8 cellular contexts compared by ENCODE assay signal in genomic region chr19:52786078-52786463, GRCh38. TPM values are rescaled to one million over a fixed set of nuclear protein-coding genes. Genes with fewer than 3 reads are reported as not detected.
DNase-seq lines count a peak whose midpoint lies in the region; ATAC-seq, FAIRE-seq and TF ChIP-seq lines count a peak whose summit lies in the region.

No MANE protein-coding gene starts in this region.

- no peaks in the 10 kb centered on the region for H4K20me1 ChIP-seq in keratinocyte (ENCODE audit: control insufficient read depth, extremely low read depth, insufficient read depth, low read length)

- H2AFZ ChIP-seq in keratinocyte (ENCODE audit: control insufficient read depth, low read length) = peak overlapping the region; percentile 93

- peak overlapping the region; percentile 48; the same call in 1 of the 2 replicates for H3K27ac ChIP-seq in HUES6 (ENCODE audit: low read depth, low read length)
- peak overlapping the region; percentile 75 for H3K27ac ChIP-seq in keratinocyte (ENCODE audit: control insufficient read depth, insufficient read depth, low read length)

- H3K36me3 ChIP-seq in HUES6 (ENCODE audit: control insufficient read depth, insufficient read depth, low read length) (peaks cover 5% of the 10 kb centered on the region; the same call in 1 of the 2 replicates), keratinocyte (ENCODE audit: control insufficient read depth in 2 of 2, extremely low read depth in 1 of 2, insufficient read depth in 2 of 2, low read length in 2 of 2) (no peaks in the 10 kb centered on the region)

- peaks cover 14 to 16% of the 10 kb centered on the region in 2 donors for H3K9me3 Mint-ChIP-seq in stimulated activated naive CD8-positive, alpha-beta T cell treated with anti-CD3 and anti-CD28 coated beads, Interleukin-15, amount 100 ng/mL, for 72 hours

- H3K4me1 ChIP-seq in HUES6 (ENCODE audit: control insufficient read depth, insufficient read depth, low read length) = peaks cover 7% of the 10 kb centered on the region; the same call in 1 of the 2 replicates
- peaks cover 2% of the 10 kb centered on the region for H3K4me1 ChIP-seq in keratinocyte (ENCODE audit: control insufficient read depth, extremely low read depth, insufficient read depth, low read length)

- no peaks in the 10 kb centered on the region for H3K9me1 ChIP-seq in keratinocyte (ENCODE audit: control insufficient read depth, extremely low read depth, insufficient read depth, low read length)

- peak overlapping the region; percentile 67 for H3K4me3 ChIP-seq in AG04449 (ENCODE audit: low read depth, low read length)
- peak overlapping the region; percentile 96 for H3K4me3 ChIP-seq in HUES6 (ENCODE audit: low read depth, low read length)
- H3K4me3 ChIP-seq in astrocyte of the cerebellum (ENCODE audit: low read depth, low read length) = peak overlapping the region; percentile 66
- H3K4me3 ChIP-seq in keratinocyte (ENCODE audit: control insufficient read depth in 2 of 3, extremely low read depth in 1 of 3, insufficient read depth in 2 of 3, low read depth in 1 of 3, low read length in 3 of 3) = peak overlapping the region; percentile 79 to 86 (median 82)

- ATAC-seq in GM19438 (IDR thresholded peaks at IDR 0.05; ENCODE audit: low read depth, unreplicated experiment) = peak; percentile 28
- ATAC-seq in stimulated activated naive CD8-positive, alpha-beta T cell treated with anti-CD3 and anti-CD28 coated beads, Interleukin-15, amount 100 ng/mL, for 72 hours = peak; percentile 49

- H3K9ac ChIP-seq in HUES6 (ENCODE audit: low read length) (peak overlapping the region; percentile 88), keratinocyte (ENCODE audit: control insufficient read depth, extremely low read depth, insufficient read depth, low read length) (peak overlapping the region; percentile 82)

- CTCF ChIA-PET in AG04449 (lab: Yijun Ruan, JAX) = interaction anchor here (0.7 kb wide), 1 partner anchor 9 kb away, joined by 3 read pairs; no protein-coding TSS in a partner anchor

- peak overlapping the region; percentile 82 for H3K4me2 ChIP-seq in keratinocyte (ENCODE audit: control insufficient read depth, extremely low read depth, insufficient read depth, low read depth, low read length)

- no peak for FAIRE-seq in keratinocyte (lab: Jason Lieb, UNC)
- FAIRE-seq in GM12892 (lab: Jason Lieb, UNC) = no peak

- TF ChIP-seq POLR2A in GM12892 (IDR thresholded peaks at IDR 0.05; ENCODE audit: low read depth, low read length) = no peak

- POLR2A ChIA-PET in AG04449 (lab: Yijun Ruan, JAX) = no interaction called here

- no peak for TF ChIP-seq CTCF in AG04449 (IDR thresholded peaks at IDR 0.05; ENCODE audit: insufficient read depth, low read length, missing control alignments)
- no peak for TF ChIP-seq CTCF in astrocyte of the cerebellum (IDR thresholded peaks at IDR 0.05; ENCODE audit: low read depth, low read length, missing control alignments)
- TF ChIP-seq CTCF in keratinocyte (optimal IDR thresholded peaks at IDR 0.05 in 1 of 3, IDR thresholded peaks at IDR 0.05 in 1 of 3, conservative IDR thresholded peaks at IDR 0.05 in 1 of 3; ENCODE audit: extremely low read depth in 1 of 3, insufficient read depth in 2 of 3, low read length in 3 of 3) = no peak

- no peaks in the 10 kb centered on the region for H3K27me3 Mint-ChIP-seq in stimulated activated naive CD8-positive, alpha-beta T cell treated with anti-CD3 and anti-CD28 coated beads, Interleukin-15, amount 100 ng/mL, for 72 hours

- H3K4me3 Mint-ChIP-seq in stimulated activated naive CD8-positive, alpha-beta T cell treated with anti-CD3 and anti-CD28 coated beads, Interleukin-15, amount 100 ng/mL, for 72 hours = peak overlapping the region; percentile 79 to 87

- in situ Hi-C loops in astrocyte of the cerebellum (cut with HindIII; ENCODE audit: low sequenced_read_pairs) = no loop called here

- H3K27ac Mint-ChIP-seq in stimulated activated naive CD8-positive, alpha-beta T cell treated with anti-CD3 and anti-CD28 coated beads, Interleukin-15, amount 100 ng/mL, for 72 hours = peak overlapping the region; percentile 23 to 95

- H3K9me3 ChIP-seq in HUES6 (ENCODE audit: control insufficient read depth, insufficient read depth, low read depth, low read length) = no peaks in the 10 kb centered on the region; the same call in 1 of the 2 replicates
- H3K9me3 ChIP-seq in keratinocyte (ENCODE audit: control insufficient read depth, low read depth, low read length) = peaks cover 2% of the 10 kb centered on the region

- H3K79me2 ChIP-seq in keratinocyte (ENCODE audit: control insufficient read depth, insufficient read depth, low read length) = no peaks in the 10 kb centered on the region

- DNase-seq in AG04449 (ENCODE audit: low read depth, low spot score) = no peak
- no peak for DNase-seq in astrocyte of the cerebellum (ENCODE audit: low read depth)
- no peak for DNase-seq in keratinocyte (ENCODE audit: low read depth, low spot score)
- peak in 1 of 2 donors; percentile 16 for DNase-seq in stimulated activated naive CD8-positive, alpha-beta T cell treated with anti-CD3 and anti-CD28 coated beads, Interleukin-15, amount 100 ng/mL, for 72 hours
- DNase-seq in central memory CD4-positive, alpha-beta T cell = no peak
- no peak for DNase-seq in GM12892 (ENCODE audit: insufficient read length)

- dilution Hi-C loops in keratinocyte (cut with MboI; ENCODE audit: extremely low pct_ligation_motif_present, low sequenced_read_pairs) = no loop called here

- peaks cover 7% of the 10 kb centered on the region; the same call in 1 of the 2 replicates for H3K27me3 ChIP-seq in HUES6 (ENCODE audit: control insufficient read depth, insufficient read depth, low read length)
- no peaks in the 10 kb centered on the region for H3K27me3 ChIP-seq in keratinocyte (ENCODE audit: control insufficient read depth, extremely low read depth, insufficient read depth, low read length)

- H3K4me1 Mint-ChIP-seq in stimulated activated naive CD8-positive, alpha-beta T cell treated with anti-CD3 and anti-CD28 coated beads, Interleukin-15, amount 100 ng/mL, for 72 hours = peaks cover 40% of the 10 kb centered on the region

RNA-seq across cellular contexts. Expression of gene ZNF600, which starts 0.5 kb away (rescaled TPM):
- polyA plus RNA-seq in keratinocyte = 5.0 to 8.5 TPM (median 7.6 TPM) in 3 replicates
- polyA plus RNA-seq in keratinocyte (2011; ENCODE audit: low read depth) = 7.4 TPM
- 2.8 and 5.6 TPM in 2 replicates for polyA plus RNA-seq in keratinocyte (2011; cell fraction: cytosol; rRNA removed)
- polyA plus RNA-seq in keratinocyte (2011; cell fraction: nucleus; rRNA removed) = 25.8 and 26.0 TPM in 2 replicates
- polyA plus RNA-seq in keratinocyte (2012; ENCODE audit: low replicate concordance) = 4.8 and 12.1 TPM in 2 replicates
- polyA minus RNA-seq in keratinocyte = 2.9 to 11.2 TPM (median 9.1 TPM) in 3 replicates
- 3.8 TPM for polyA minus RNA-seq in keratinocyte (2011; cell fraction: cytosol; rRNA and poly(A)+ RNA removed)
- polyA minus RNA-seq in keratinocyte (2011; cell fraction: nucleus; rRNA and poly(A)+ RNA removed) = 8.7 and 17.0 TPM in 2 replicates
- polyA plus RNA-seq in GM12892 (2012; ENCODE audit: missing spikeins) = 12.6 TPM

RNA-seq across cellular contexts. Expression of gene ZNF28, which starts 35.4 kb away (rescaled TPM):
- 10.9 to 20.8 TPM (median 15.1 TPM) in 3 replicates for polyA plus RNA-seq in keratinocyte
- 2.9 TPM for polyA plus RNA-seq in keratinocyte (2011; ENCODE audit: low read depth)
- 6.8 and 27.1 TPM in 2 replicates for polyA plus RNA-seq in keratinocyte (2011; cell fraction: cytosol; rRNA removed)
- polyA plus RNA-seq in keratinocyte (2011; cell fraction: nucleus; rRNA removed) = 10.4 and 12.6 TPM in 2 replicates
- 10.1 and 10.9 TPM in 2 replicates for polyA plus RNA-seq in keratinocyte (2012; ENCODE audit: low replicate concordance)
- polyA minus RNA-seq in keratinocyte = 7.5 to 23.7 TPM (median 19.7 TPM) in 3 replicates
- polyA minus RNA-seq in keratinocyte (2011; cell fraction: cytosol; rRNA and poly(A)+ RNA removed) = 11.3 TPM
- polyA minus RNA-seq in keratinocyte (2011; cell fraction: nucleus; rRNA and poly(A)+ RNA removed) = 11.3 and 19.2 TPM in 2 replicates
- 12.2 TPM for polyA plus RNA-seq in GM12892 (2012; ENCODE audit: missing spikeins)

RNA-seq across cellular contexts. Expression of gene ZNF611, which starts 51.2 kb away (rescaled TPM):
- polyA plus RNA-seq in keratinocyte = 2.8 to 2.9 TPM (median 2.9 TPM) in 3 replicates
- polyA plus RNA-seq in keratinocyte (2011; ENCODE audit: low read depth) = 3.1 TPM
- polyA plus RNA-seq in keratinocyte (2011; cell fraction: cytosol; rRNA removed) = 1.2 and 2.7 TPM in 2 replicates
- polyA plus RNA-seq in keratinocyte (2011; cell fraction: nucleus; rRNA removed) = 5.7 and 5.8 TPM in 2 replicates
- 1.8 and 3.4 TPM in 2 replicates for polyA plus RNA-seq in keratinocyte (2012; ENCODE audit: low replicate concordance)
- polyA minus RNA-seq in keratinocyte = 3.2 to 15.9 TPM (median 8.4 TPM) in 3 replicates
- polyA minus RNA-seq in keratinocyte (2011; cell fraction: cytosol; rRNA and poly(A)+ RNA removed) = 3.1 TPM
- polyA minus RNA-seq in keratinocyte (2011; cell fraction: nucleus; rRNA and poly(A)+ RNA removed) = 7.3 and 14.6 TPM in 2 replicates
- 6.2 TPM for polyA plus RNA-seq in GM12892 (2012; ENCODE audit: missing spikeins)
